1 cellular context compared by ENCODE assay signal in the genomic region with DNA sequence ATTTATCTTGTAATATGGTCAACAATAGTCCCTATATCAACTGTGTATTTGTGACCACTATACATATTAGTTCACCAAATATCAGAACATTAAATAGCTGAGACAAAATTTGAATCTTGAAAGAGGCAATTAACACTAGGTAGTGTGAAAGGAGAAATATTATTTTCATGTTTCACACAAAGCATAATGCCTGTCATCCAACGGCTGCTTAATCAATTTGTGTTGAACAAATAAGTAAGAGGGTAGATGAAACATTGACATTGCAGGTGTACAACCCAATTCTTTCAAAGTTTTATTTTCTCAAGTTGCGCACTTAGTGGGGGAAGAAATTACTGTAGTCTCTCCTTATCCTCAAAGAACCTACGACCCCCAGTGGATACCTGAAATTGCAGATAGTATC.
TF ChIP-seq lines count a peak whose summit lies in the region.

No MANE protein-coding gene starts in this region.

TF ChIP-seq in H1, 55 proteins besides CTCF, POLR2A, EP300 and RAD21:
- TF ChIP-seq JUN (IDR thresholded peaks at IDR 0.05; ENCODE audit: low read depth, low read length) (no peak), SP4 (IDR thresholded peaks at IDR 0.05; ENCODE audit: low read length) (no peak), RBBP5 (IDR thresholded peaks at IDR 0.05; ENCODE audit: borderline replicate concordance, low read depth, low read length) (no peak), TEAD4 (IDR thresholded peaks at IDR 0.05; ENCODE audit: low read depth, low read length) (no peak), JUND (IDR thresholded peaks at IDR 0.05; ENCODE audit: low read length) (no peak), KDM4A (IDR thresholded peaks at IDR 0.05; ENCODE audit: low read depth, low read length, severe bottlenecking) (no peak), TBP (IDR thresholded peaks at IDR 0.05; ENCODE audit: low read depth, low read length) (no peak), SUZ12 (IDR thresholded peaks at IDR 0.05; ENCODE audit: low read length) (no peak), RFX5 (IDR thresholded peaks at IDR 0.05; ENCODE audit: borderline replicate concordance, low read depth, low read length) (no peak), POLR2AphosphoS5 (IDR thresholded peaks at IDR 0.05; ENCODE audit: low read depth, low read length) (no peak), BRCA1 (IDR thresholded peaks at IDR 0.05; ENCODE audit: low read depth, low read length) (no peak), KDM5A (IDR thresholded peaks at IDR 0.05; ENCODE audit: low read length) (no peak), ZNF274 (IDR thresholded peaks at IDR 0.05; ENCODE audit: borderline replicate concordance, extremely low read depth, low read length) (no peak), TAF1 (IDR thresholded peaks at IDR 0.05; ENCODE audit: low read depth, low read length) (no peak), SP2 (IDR thresholded peaks at IDR 0.05; ENCODE audit: low read length) (no peak), BACH1 (IDR thresholded peaks at IDR 0.05; ENCODE audit: low read length) (no peak)
- TF ChIP-seq, protein P1, sequence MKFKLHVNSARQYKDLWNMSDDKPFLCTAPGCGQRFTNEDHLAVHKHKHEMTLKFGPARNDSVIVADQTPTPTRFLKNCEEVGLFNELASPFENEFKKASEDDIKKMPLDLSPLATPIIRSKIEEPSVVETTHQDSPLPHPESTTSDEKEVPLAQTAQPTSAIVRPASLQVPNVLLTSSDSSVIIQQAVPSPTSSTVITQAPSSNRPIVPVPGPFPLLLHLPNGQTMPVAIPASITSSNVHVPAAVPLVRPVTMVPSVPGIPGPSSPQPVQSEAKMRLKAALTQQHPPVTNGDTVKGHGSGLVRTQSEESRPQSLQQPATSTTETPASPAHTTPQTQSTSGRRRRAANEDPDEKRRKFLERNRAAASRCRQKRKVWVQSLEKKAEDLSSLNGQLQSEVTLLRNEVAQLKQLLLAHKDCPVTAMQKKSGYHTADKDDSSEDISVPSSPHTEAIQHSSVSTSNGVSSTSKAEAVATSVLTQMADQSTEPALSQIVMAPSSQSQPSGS (IDR thresholded peaks at IDR 0.05; ENCODE audit: low read length): no peak
